ENCODE assay signal across 11 cellular contexts in the genomic region with DNA sequence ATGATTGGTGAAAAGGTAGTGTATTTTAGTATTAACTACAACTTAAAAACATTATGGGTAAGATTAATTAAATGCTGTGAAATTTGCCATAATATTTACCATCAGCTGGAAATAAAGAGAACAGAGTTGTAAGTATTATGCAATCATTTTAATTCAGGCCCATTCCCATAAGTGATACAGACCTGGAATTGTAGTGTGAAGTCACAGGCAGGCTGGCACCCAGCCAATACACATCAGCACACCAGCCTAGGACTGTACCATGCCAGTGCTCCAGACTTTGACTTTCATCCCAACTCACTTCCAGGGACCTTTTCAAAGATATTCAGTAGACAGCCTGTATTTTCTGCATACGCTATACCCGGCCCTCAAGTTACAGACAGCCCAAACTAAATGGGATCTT.
DNase-seq lines count a peak whose midpoint lies in the region; ATAC-seq, FAIRE-seq and TF ChIP-seq lines count a peak whose summit lies in the region.
"Had no signal": no experiment of that assay in that cellular context is flagged by ENCODE, and none has a peak within 500 bp of the region (broad histone marks: within the 10 kb centered on the region; RNA-seq: fewer than 3 reads in every experiment).

No MANE protein-coding gene starts in this region.

- FAIRE-seq in HTR-8/SVneo (lab: Jason Lieb, UNC), result no peak

- H2AFZ ChIP-seq in HCT116 (ENCODE audit: low read depth, low read length, poor library complexity, severe bottlenecking), result no peak overlapping the region

- no TSS peak for BruUV-seq in HCT116 (replicated peaks; lab: Mats Ljungman, UMichigan)

- no peak for TF ChIP-seq POLR2A in HCT116 (IDR thresholded peaks at IDR 0.05; ENCODE audit: borderline replicate concordance, extremely low read depth, insufficient read depth, insufficient read length)
- TF ChIP-seq POLR2A in gastrocnemius medialis (IDR thresholded peaks at IDR 0.05), result no peak

- intact Hi-C loops in HCT116 (cut with micrococcal nuclease) (loop anchor here (2.0 to 10.0 kb wide), 2 partner anchors 171 to 231 kb away; partner anchors contain the start of gene CAV1), ascending aorta (cut with DNase I) (loop anchor here (2.0 kb wide), 2 partner anchors 81 to 145 kb away; partner anchors contain the start of gene CAV2), left cardiac atrium (cut with DNase I) (loop anchor here (10.0 kb wide), 1 partner anchor 231 kb away; no protein-coding TSS in a partner anchor), gastrocnemius medialis (cut with DNase I; ENCODE audit: low total_unique reads) (no loop called here)

- H3K9me3 ChIP-seq in HCT116 (ENCODE audit: control insufficient read depth in 1 of 2, insufficient read depth in 1 of 2, low read depth in 1 of 2, low read length in 2 of 2) (no peaks in the 10 kb centered on the region), ascending aorta (no peaks in the 10 kb centered on the region), gastrocnemius medialis (no peaks in the 10 kb centered on the region)

- H3K27ac ChIP-seq in HCT116 (ENCODE audit: low read depth, low read length) (peak overlapping the region; percentile 89), ascending aorta (peak overlapping the region; percentile 88 to 89), gastrocnemius medialis (peak overlapping the region; percentile 52 to 75 (median 64))

- DNase-seq in HCT116 (ENCODE audit: low read depth, low spot score) (no peak), ascending aorta (ENCODE audit: low spot score in 2 of 2) (peak in 1 of 2 donors; percentile 83), left cardiac atrium (peak; percentile 71), gastrocnemius medialis (no peak), HTR-8/SVneo (ENCODE audit: insufficient read length, low spot score) (no peak), putamen (ENCODE audit: low spot score) (no peak), NCI-H82 treated with DMSO at 0.1 percent for 48 hours (lab: John Stamatoyannopoulos, UW; ENCODE audit: unreplicated experiment) (no peak)
- no peak for DNase-seq in activated CD8-positive, alpha-beta memory T cell treated with anti-CD3 and anti-CD28 coated beads for 24 hours
- DNase-seq: NCI-H187, T-helper 2 cell had no signal

- no peaks in the 10 kb centered on the region for H3K9me2 ChIP-seq in HCT116 (ENCODE audit: insufficient read depth)

- TF ChIP-seq CTCF in HCT116 (IDR thresholded peaks at IDR 0.05 in 2 of 3, conservative IDR thresholded peaks at IDR 0.05 in 1 of 3; ENCODE audit: borderline replicate concordance in 1 of 3, insufficient read depth in 1 of 3, low read depth in 2 of 3, low read length in 2 of 3), result no peak
- TF ChIP-seq CTCF in ascending aorta (IDR thresholded peaks at IDR 0.05), result no peak
- no peak for TF ChIP-seq CTCF in gastrocnemius medialis (IDR thresholded peaks at IDR 0.05 in 4 of 5, conservative IDR thresholded peaks at IDR 0.05 in 1 of 5)

- 0 out of 4 replicates have a peak, but pooled peaks cover 0 to 5% of the 10 kb centered on the region in 2 experiments for H3K36me3 ChIP-seq in HCT116 (ENCODE audit: control insufficient read depth in 1 of 2, insufficient read depth in 2 of 2, low read length in 2 of 2)
- no peaks in the 10 kb centered on the region for H3K36me3 ChIP-seq in ascending aorta
- no peaks in the 10 kb centered on the region for H3K36me3 ChIP-seq in gastrocnemius medialis

- H3K9ac ChIP-seq in HCT116 (ENCODE audit: low read length), result peak overlapping the region; percentile 65

- POLR2A ChIA-PET in HCT116 (lab: Charles Lee), result interaction anchor here (1.0 kb wide), 1 partner anchor 82 kb away, joined by 4 read pairs; no protein-coding TSS in a partner anchor

- H3K4me1 ChIP-seq in HCT116 (ENCODE audit: control insufficient read depth in 1 of 2, insufficient read depth in 2 of 2, low read length in 2 of 2), result peaks cover 54 to 60% of the 10 kb centered on the region in 2 experiments
- H3K4me1 ChIP-seq in ascending aorta, result peaks cover 5 to 48% of the 10 kb centered on the region in 2 donors
- H3K4me1 ChIP-seq in gastrocnemius medialis, result peaks cover 29 to 48% of the 10 kb centered on the region in 2 donors

- no peak overlapping the region for H3K4me3 ChIP-seq in HCT116 (replicated peaks in 1 of 2; ENCODE audit: low read depth in 1 of 2, low read length in 2 of 2)
- no peak overlapping the region for H3K4me3 ChIP-seq in ascending aorta
- peak overlapping the region in 1 of 4 donors; percentile 8 for H3K4me3 ChIP-seq in gastrocnemius medialis

- no peaks in the 10 kb centered on the region for H4K20me1 ChIP-seq in HCT116 (ENCODE audit: insufficient read depth)

- ATAC-seq in HCT116, result no peak
- ATAC-seq in left cardiac atrium, result peak; percentile 35 to 40
- no peak for ATAC-seq in gastrocnemius medialis
- ATAC-seq: left colon had no signal

- CTCF ChIA-PET in HCT116 (lab: Charles Lee), result no interaction called here

- RAD21 ChIA-PET in HCT116 (lab: Charles Lee; ENCODE audit: low non-redundant PET in 1 of 2, low total read pairs in 2 of 2, uncharacterized antibody in 2 of 2, unreplicated experiment in 2 of 2), result no interaction called here

- peak overlapping the region; percentile 76 for H3K4me2 ChIP-seq in HCT116 (ENCODE audit: low read length)

- TF ChIP-seq RAD21 in HCT116 (IDR thresholded peaks at IDR 0.05; ENCODE audit: low read depth), result no peak

- in situ Hi-C loops in gastrocnemius medialis (cut with MboI; ENCODE audit: low sequenced_read_pairs in 4 of 4), result no loop called here

- no peaks in the 10 kb centered on the region for H3K79me2 ChIP-seq in HCT116 (ENCODE audit: insufficient read depth, low read length)

- H3K27me3 ChIP-seq in HCT116 (ENCODE audit: insufficient read depth, low read length) (no peaks in the 10 kb centered on the region), ascending aorta (no peaks in the 10 kb centered on the region), gastrocnemius medialis (no peaks in the 10 kb centered on the region)

TF ChIP-seq in HCT116, 20 proteins besides CTCF, POLR2A, EP300 and RAD21:
- no peak for TF ChIP-seq SRF (IDR thresholded peaks at IDR 0.05; ENCODE audit: low read depth)
- no peak for TF ChIP-seq EZH2 (IDR thresholded peaks at IDR 0.05)
- TF ChIP-seq CEBPB (IDR thresholded peaks at IDR 0.05; ENCODE audit: low read depth), result 0 out of 2 replicates have a peak, but pooled peaks have one; percentile 24
- TF ChIP-seq SP1 (IDR thresholded peaks at IDR 0.05; ENCODE audit: low read depth), result 0 out of 2 replicates have a peak, but pooled peaks have one; percentile 19

Comparison
In these comparisons a context has a peak if more than half of its experiments do, and no peak if none do; other contexts are left out.
1. ATAC-seq: peak in left cardiac atrium (2 of 2); none in HCT116 (single experiment) and gastrocnemius medialis (0 of 2).
2. Peak in every context shown above with its lines, with median percentiles within 50 percentile points of each other: H3K27ac ChIP-seq.